ENCODE assay signal across 1 cellular context in genomic region chr1:46466477-46467182, GRCh38.
TF ChIP-seq lines count a peak whose summit lies in the region.

No MANE protein-coding gene starts in this region.

TF ChIP-seq in HepG2, 621 proteins besides CTCF, POLR2A, EP300 and RAD21 (continued from another document):
- TF ChIP-seq, protein P1, sequence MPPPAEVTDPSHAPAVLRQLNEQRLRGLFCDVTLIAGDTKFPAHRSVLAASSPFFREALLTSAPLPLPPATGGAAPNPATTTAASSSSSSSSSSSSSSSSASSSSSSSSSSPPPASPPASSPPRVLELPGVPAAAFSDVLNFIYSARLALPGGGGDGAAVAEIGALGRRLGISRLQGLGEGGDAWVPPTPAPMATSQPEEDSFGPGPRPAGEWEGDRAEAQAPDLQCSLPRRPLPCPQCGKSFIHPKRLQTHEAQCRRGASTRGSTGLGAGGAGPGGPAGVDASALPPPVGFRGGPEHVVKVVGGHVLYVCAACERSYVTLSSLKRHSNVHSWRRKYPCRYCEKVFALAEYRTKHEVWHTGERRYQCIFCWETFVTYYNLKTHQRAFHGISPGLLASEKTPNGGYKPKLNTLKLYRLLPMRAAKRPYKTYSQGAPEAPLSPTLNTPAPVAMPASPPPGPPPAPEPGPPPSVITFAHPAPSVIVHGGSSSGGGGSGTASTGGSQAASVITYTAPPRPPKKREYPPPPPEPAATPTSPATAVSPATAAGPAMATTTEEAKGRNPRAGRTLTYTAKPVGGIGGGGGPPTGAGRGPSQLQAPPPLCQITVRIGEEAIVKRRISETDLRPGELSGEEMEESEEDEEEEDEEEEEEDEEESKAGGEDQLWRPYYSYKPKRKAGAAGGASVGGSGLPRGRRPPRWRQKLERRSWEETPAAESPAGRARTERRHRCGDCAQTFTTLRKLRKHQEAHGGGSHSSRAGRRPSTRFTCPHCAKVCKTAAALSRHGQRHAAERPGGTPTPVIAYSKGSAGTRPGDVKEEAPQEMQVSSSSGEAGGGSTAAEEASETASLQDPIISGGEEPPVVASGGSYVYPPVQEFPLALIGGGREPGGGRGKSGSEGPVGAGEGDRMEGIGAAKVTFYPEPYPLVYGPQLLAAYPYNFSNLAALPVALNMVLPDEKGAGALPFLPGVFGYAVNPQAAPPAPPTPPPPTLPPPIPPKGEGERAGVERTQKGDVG (CRISPR knock-in tag; IDR thresholded peaks at IDR 0.05; ENCODE audit: borderline replicate concordance) = no peak
- TF ChIP-seq GABPA (IDR thresholded peaks at IDR 0.05; ENCODE audit: low read depth, low read length) (no peak), GABPA (CRISPR knock-in tag; IDR thresholded peaks at IDR 0.05; ENCODE audit: low read depth) (no peak), RBM39 (IDR thresholded peaks at IDR 0.05; ENCODE audit: low read depth, low read length, poor library complexity, severe bottlenecking) (no peak)
